ENCODE assay signal across 9 cellular contexts in the genomic region with DNA sequence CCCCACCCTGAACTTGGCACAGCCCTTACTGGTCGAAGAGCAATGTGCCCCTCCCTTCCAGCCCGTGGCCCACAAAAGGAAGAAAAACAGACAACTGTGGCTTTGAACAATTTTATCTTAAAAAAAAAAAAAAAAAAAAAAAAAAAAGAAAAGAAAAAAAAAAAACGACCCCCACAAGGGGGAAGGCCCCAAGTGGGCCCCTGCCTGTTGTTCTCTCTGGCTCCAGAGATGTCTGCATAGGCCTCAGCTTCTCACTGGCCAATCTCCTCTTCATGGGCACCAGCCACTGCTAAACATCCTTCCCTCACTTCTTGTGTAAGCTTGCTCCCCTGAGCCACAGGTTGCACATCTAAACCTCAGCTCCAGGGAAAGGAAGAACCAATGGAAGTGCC. TPM values are rescaled to one million over a fixed set of nuclear protein-coding genes. Genes with fewer than 3 reads are reported as not detected.
DNase-seq lines count a peak whose midpoint lies in the region; ATAC-seq and TF ChIP-seq lines count a peak whose summit lies in the region.
"Had no signal": no experiment of that assay in that cellular context is flagged by ENCODE, and none has a peak within 500 bp of the region (broad histone marks: within the 10 kb centered on the region; RNA-seq: fewer than 3 reads in every experiment).

No MANE protein-coding gene starts in this region.

- H4K20me1 ChIP-seq in OCI-LY7 (ENCODE audit: insufficient read depth, low read length): no peaks in the 10 kb centered on the region

- H3K36me3 Mint-ChIP-seq in Calu3 (ENCODE audit: insufficient read depth, unreplicated experiment): peaks cover 45% of the 10 kb centered on the region
- H3K36me3 Mint-ChIP-seq in endodermal cell (ENCODE audit: low read depth): peaks cover 42% of the 10 kb centered on the region

- no peak for TF ChIP-seq EP300 in ovary (IDR thresholded peaks at IDR 0.05)

- H3K9me2 ChIP-seq in OCI-LY7 (ENCODE audit: insufficient read depth, low read length): no peaks in the 10 kb centered on the region

- BruUV-seq in Calu3 (replicated peaks; lab: Mats Ljungman, UMichigan) (no TSS peak), OCI-LY7 (replicated peaks; lab: Mats Ljungman, UMichigan) (no TSS peak)

- intact Hi-C loops in Calu3 (cut with micrococcal nuclease; ENCODE audit: unreplicated experiment) (no loop called here), OCI-LY7 (cut with micrococcal nuclease; ENCODE audit: unreplicated experiment) (loop anchor here (2.0 kb wide), 1 partner anchor 42 kb away; no protein-coding TSS in a partner anchor), ovary (cut with DNase I) (no loop called here)

- DNase-seq in Calu3 (no peak), OCI-LY7 (ENCODE audit: low spot score) (no peak), endodermal cell (no peak), ovary (no peak), NCI-H2081 treated with DMSO at 0.1 percent for 48 hours (lab: John Stamatoyannopoulos, UW) (no peak), NAMALWA (ENCODE audit: low spot score) (no peak), foreskin keratinocyte (no peak)

- ATAC-seq in HG02623 (IDR thresholded peaks at IDR 0.05; ENCODE audit: unreplicated experiment): no peak
- no peak for ATAC-seq in foreskin keratinocyte

- H3K9me3 ChIP-seq in OCI-LY7 (ENCODE audit: low read length): no peaks in the 10 kb centered on the region; the same call in 1 of the 2 replicates
- no peaks in the 10 kb centered on the region for H3K9me3 ChIP-seq in endodermal cell (ENCODE audit: control insufficient read depth, low read length)
- H3K9me3 ChIP-seq in ovary: no peaks in the 10 kb centered on the region

- TF ChIP-seq POLR2A in ovary (IDR thresholded peaks at IDR 0.05): no peak

- H3K27me3 ChIP-seq in endodermal cell (ENCODE audit: control insufficient read depth, insufficient read depth, low read length, poor library complexity, severe bottlenecking) (no peaks in the 10 kb centered on the region), ovary (no peaks in the 10 kb centered on the region), foreskin keratinocyte (no peaks in the 10 kb centered on the region)

- peaks cover 64% of the 10 kb centered on the region for H3K36me3 ChIP-seq in OCI-LY7 (ENCODE audit: insufficient read depth, low read length)
- H3K36me3 ChIP-seq in endodermal cell (ENCODE audit: control insufficient read depth, insufficient read depth, low read length): peaks cover 40% of the 10 kb centered on the region
- no peaks in the 10 kb centered on the region for H3K36me3 ChIP-seq in ovary

- H3K4me3 Mint-ChIP-seq in Calu3 (ENCODE audit: low read depth, unreplicated experiment): peak overlapping the region; percentile 95
- H3K4me3 Mint-ChIP-seq in endodermal cell: peak overlapping the region; percentile 87

- H3K9me3 Mint-ChIP-seq in Calu3 (ENCODE audit: low read depth, unreplicated experiment): no peaks in the 10 kb centered on the region
- no peaks in the 10 kb centered on the region for H3K9me3 Mint-ChIP-seq in endodermal cell

- peaks cover 9% of the 10 kb centered on the region for H3K4me1 Mint-ChIP-seq in Calu3 (ENCODE audit: low read depth, unreplicated experiment)
- peaks cover 13% of the 10 kb centered on the region for H3K4me1 Mint-ChIP-seq in endodermal cell

- H3K4me3 ChIP-seq in OCI-LY7 (ENCODE audit: low read depth, low read length, poor library complexity, severe bottlenecking): peak overlapping the region; percentile 81
- H3K4me3 ChIP-seq in endodermal cell (ENCODE audit: low read length): peak overlapping the region; percentile 91
- peak overlapping the region; percentile 58 for H3K4me3 ChIP-seq in ovary

- H3K9ac ChIP-seq in endodermal cell (ENCODE audit: extremely low read depth, low read length, poor library complexity, severe bottlenecking): no peak overlapping the region

- H3K79me2 ChIP-seq in OCI-LY7 (ENCODE audit: insufficient read depth, low read depth, low read length): peaks cover 21% of the 10 kb centered on the region; the same call in 1 of the 2 replicates

- peak overlapping the region; percentile 45 for H3K27ac Mint-ChIP-seq in Calu3 (ENCODE audit: unreplicated experiment)
- H3K27ac Mint-ChIP-seq in endodermal cell: peak overlapping the region; percentile 88

- H3K4me1 ChIP-seq in OCI-LY7 (ENCODE audit: insufficient read depth, low read length, poor library complexity, severe bottlenecking) (peaks cover 71% of the 10 kb centered on the region), endodermal cell (ENCODE audit: control insufficient read depth, insufficient read depth, low read length) (peaks cover 6% of the 10 kb centered on the region), ovary (ENCODE audit: insufficient read depth) (peaks cover 2% of the 10 kb centered on the region), foreskin keratinocyte (no peaks in the 10 kb centered on the region)

- POLR2A ChIA-PET in OCI-LY7 (lab: Charles Lee): interaction anchor here (0.6 to 1.9 kb wide), 5 partner anchors 8 to 366 kb away, joined by 3 to 7 read pairs (median 4); a partner anchor contains a TSS

- H3K27me3 Mint-ChIP-seq in Calu3 (ENCODE audit: unreplicated experiment) (no peaks in the 10 kb centered on the region), endodermal cell (ENCODE audit: insufficient read depth) (no peaks in the 10 kb centered on the region)

- H3K27ac ChIP-seq in OCI-LY7 (ENCODE audit: low read depth, low read length, poor library complexity, severe bottlenecking) (peak overlapping the region; percentile 57), endodermal cell (ENCODE audit: low read depth, low read length) (no peak overlapping the region), ovary (no peak overlapping the region), foreskin keratinocyte (no peak overlapping the region)

- H2AFZ ChIP-seq in OCI-LY7 (ENCODE audit: low read length): peak overlapping the region; percentile 14

- H3K4me2 ChIP-seq in OCI-LY7 (ENCODE audit: low read length): peak overlapping the region; percentile 92

- CTCF ChIA-PET in Calu3 (lab: Charles Lee) (interaction anchor here (0.9 to 3.0 kb wide), 5 partner anchors 8 to 60 kb away, joined by 3 to 17 read pairs (median 4); a partner anchor contains a TSS), OCI-LY7 (lab: Charles Lee; ENCODE audit: unreplicated experiment) (interaction anchor here (1.2 kb wide), 1 partner anchor 18 kb away, joined by 3 read pairs; a partner anchor contains a TSS)

- no peak for TF ChIP-seq CTCF in Calu3 (IDR thresholded peaks at IDR 0.05; ENCODE audit: unreplicated experiment)
- TF ChIP-seq CTCF in OCI-LY7 (conservative IDR thresholded peaks at IDR 0.05; ENCODE audit: low read length): no peak
- TF ChIP-seq CTCF in endodermal cell (conservative IDR thresholded peaks at IDR 0.05): no peak
- TF ChIP-seq CTCF in ovary (IDR thresholded peaks at IDR 0.05): no peak
- no peak for TF ChIP-seq CTCF in foreskin keratinocyte (conservative IDR thresholded peaks at IDR 0.05)

- WGBS in endodermal cell (ENCODE audit: insufficient coverage in 1 of 2, insufficient read length in 1 of 2), 2 experiments: 5% methylated on average over 2 of the region's 3 CpGs; no CpG with 5 or more reads in 1 of the 2 experiments
- WGBS in ovary, 3 donors: 6 to 17% (median 12%) methylated on average over 3 of the region's 3 CpGs

RNA-seq across cellular contexts. Expression of a gene that starts 0.4 kb away (rescaled TPM):
- total RNA-seq in Calu3 (2022) (67.6 and 74.1 TPM in 2 replicates), OCI-LY7 (2022) (73.4 and 89.2 TPM in 2 replicates), endodermal cell (10 to 100 TPM; 59.1 to 76.4 TPM), ovary (100 to 1,000 TPM in 1 of 7 donors, 10 to 100 TPM in 6; 32.6 to 200 (median 50.3) TPM), foreskin keratinocyte (96.4 and 98.1 TPM in 2 replicates)
- total RNA-seq in OCI-LY7 (2014; rRNA removed; shearing (Covaris generic)): 164 and 206 TPM in 2 replicates
- polyA plus RNA-seq in endodermal cell (2013, experiment 1 of 2): 45.6 TPM
- polyA plus RNA-seq in endodermal cell (2013, experiment 2 of 2): 41.6 TPM
- polyA plus RNA-seq in ovary (100 to 1,000 TPM in 1 of 2 donors, 10 to 100 TPM in 1; 13.6 to 107 TPM), foreskin keratinocyte (140 and 153 TPM in 2 replicates)

RNA-seq across cellular contexts. Expression of a gene that starts 6.6 kb away (rescaled TPM):
- total RNA-seq in Calu3 (2022) (72.1 and 75.4 TPM in 2 replicates), OCI-LY7 (2022) (57.6 and 60.9 TPM in 2 replicates), endodermal cell (10 to 100 TPM; 55.5 to 57.3 TPM), ovary (10 to 100 TPM; 28.1 to 49.6 (median 44.0) TPM), foreskin keratinocyte (38.5 and 39.0 TPM in 2 replicates)
- total RNA-seq in OCI-LY7 (2014; rRNA removed; shearing (Covaris generic)): 83.1 and 97.5 TPM in 2 replicates
- 69.5 TPM for polyA plus RNA-seq in endodermal cell (2013, experiment 1 of 2)
- polyA plus RNA-seq in endodermal cell (2013, experiment 2 of 2): 60.9 TPM
- polyA plus RNA-seq in ovary (10 to 100 TPM; 38.8 to 54.8 TPM), foreskin keratinocyte (30.9 and 31.0 TPM in 2 replicates)

RNA-seq across cellular contexts. Expression of a gene that starts 18.2 kb away (rescaled TPM):
- total RNA-seq in Calu3 (2022) (157 and 173 TPM in 2 replicates), OCI-LY7 (2022) (16.0 and 25.0 TPM in 2 replicates), endodermal cell (100 to 1,000 TPM; 190 to 226 TPM), ovary (10 to 100 TPM; 14.8 to 62.7 (median 34.9) TPM), foreskin keratinocyte (121 and 143 TPM in 2 replicates)
- total RNA-seq in OCI-LY7 (2014; rRNA removed; shearing (Covaris generic)): 11.7 and 13.5 TPM in 2 replicates
- 59.3 TPM for polyA plus RNA-seq in endodermal cell (2013, experiment 1 of 2)
- polyA plus RNA-seq in endodermal cell (2013, experiment 2 of 2): 61.6 TPM
- polyA plus RNA-seq in ovary (10 to 100 TPM; 26.1 to 68.5 TPM), foreskin keratinocyte (47.6 and 50.7 TPM in 2 replicates)

RNA-seq across cellular contexts. Expression of a gene that starts 30.5 kb away (rescaled TPM):
- total RNA-seq in Calu3 (2022) (1.7 and 2.9 TPM in 2 replicates), OCI-LY7 (2022) (86.7 and 101 TPM in 2 replicates), endodermal cell (under 1 TPM; 0.07 to 0.13 TPM), ovary (1 to 10 TPM; 1.7 to 6.3 (median 2.8) TPM), foreskin keratinocyte (not detected in 2 replicates)
- 56.2 and 62.9 TPM in 2 replicates for total RNA-seq in OCI-LY7 (2014; rRNA removed; shearing (Covaris generic))
- polyA plus RNA-seq in endodermal cell (2013, experiment 1 of 2): not detected
- polyA plus RNA-seq in endodermal cell (2013, experiment 2 of 2): not detected
- polyA plus RNA-seq in ovary (1 to 10 TPM; 1.6 to 9.3 TPM), foreskin keratinocyte (not detected in 2 replicates)
- total RNA-seq: lung microvascular endothelial cell had no signal

RNA-seq across cellular contexts. Expression of a gene that starts 50.2 kb away (rescaled TPM):
- total RNA-seq in Calu3 (2022) (24.9 and 42.4 TPM in 2 replicates), OCI-LY7 (2022) (not detected in 2 replicates), endodermal cell (not detected), ovary (1 to 10 TPM in 1 of 7 donors, under 1 TPM in 4, not detected in 2; 0.15 to 4.4 (median 0.26) TPM), foreskin keratinocyte (0.67 and 1.2 TPM in 2 replicates)
- total RNA-seq in OCI-LY7 (2014; rRNA removed; shearing (Covaris generic)): not detected in 2 replicates
- not detected for polyA plus RNA-seq in endodermal cell (2013, experiment 1 of 2)
- polyA plus RNA-seq in endodermal cell (2013, experiment 2 of 2): not detected
- polyA plus RNA-seq in ovary (under 1 TPM in 1 of 2 donors, not detected in 1; 0.07 TPM), foreskin keratinocyte (0.19 and 0.39 TPM in 2 replicates)
- total RNA-seq: lung microvascular endothelial cell had no signal
